Comparison of ENCODE assay signal across 1 cellular context in genomic region chr12:7017870-7018349, GRCh38.
TF ChIP-seq lines count a peak whose summit lies in the region.

No MANE protein-coding gene starts in this region.

TF ChIP-seq in HEK293, 187 proteins besides CTCF, POLR2A, EP300 and RAD21 (continued from another document and continues in another):
- TF ChIP-seq ZNF76 (tag by site-specific recombination; IDR thresholded peaks at IDR 0.05; ENCODE audit: borderline replicate concordance, low read depth), result peak; percentile 58; the same call in 1 of the 2 replicates
- 0 out of 2 replicates have a peak, but pooled peaks have one; percentile 28 for TF ChIP-seq ZNF391 (tag by site-specific recombination; IDR thresholded peaks at IDR 0.05; ENCODE audit: borderline replicate concordance, low read depth)
- no peak for TF ChIP-seq ZNF302 (tag by site-specific recombination; IDR thresholded peaks at IDR 0.05; ENCODE audit: low read depth)
- no peak for TF ChIP-seq ZNF664 (tag by site-specific recombination; IDR thresholded peaks at IDR 0.05)
- TF ChIP-seq SCRT1 (tag by site-specific recombination; IDR thresholded peaks at IDR 0.05; ENCODE audit: borderline replicate concordance), result no peak
- TF ChIP-seq ZBTB20 (tag by site-specific recombination; IDR thresholded peaks at IDR 0.05), result peak; percentile 88
- no peak for TF ChIP-seq ZNF707 (tag by site-specific recombination; IDR thresholded peaks at IDR 0.05)
- no peak for TF ChIP-seq ZBTB44 (tag by site-specific recombination; IDR thresholded peaks at IDR 0.05)
- no peak for TF ChIP-seq ZNF138 (tag by site-specific recombination; IDR thresholded peaks at IDR 0.05; ENCODE audit: borderline replicate concordance)
- no peak for TF ChIP-seq SETDB1 (IDR thresholded peaks at IDR 0.05; ENCODE audit: insufficient read length, low read length)
- no peak for TF ChIP-seq ZNF510 (tag by site-specific recombination; IDR thresholded peaks at IDR 0.05; ENCODE audit: insufficient replicate concordance)
- TF ChIP-seq ZNF366 (tag by site-specific recombination; conservative IDR thresholded peaks at IDR 0.05), result peak; percentile 82
- no peak for TF ChIP-seq ZNF571 (tag by site-specific recombination; IDR thresholded peaks at IDR 0.05)
- TF ChIP-seq ZNF645 (tag by site-specific recombination; IDR thresholded peaks at IDR 0.05), result no peak
- peak; percentile 70; the same call in 1 of the 2 replicates for TF ChIP-seq ZBTB48 (tag by site-specific recombination; IDR thresholded peaks at IDR 0.05)
- no peak for TF ChIP-seq PRDM2 (tag by site-specific recombination; IDR thresholded peaks at IDR 0.05; ENCODE audit: borderline replicate concordance)
- TF ChIP-seq ZNF639 (tag by site-specific recombination; IDR thresholded peaks at IDR 0.05), result peak; percentile 63; the same call in 1 of the 2 replicates
- TF ChIP-seq ZNF837 (tag by site-specific recombination; IDR thresholded peaks at IDR 0.05), result no peak
- no peak for TF ChIP-seq ZNF174 (tag by site-specific recombination; IDR thresholded peaks at IDR 0.05)
- peak; percentile 16; the same call in 1 of the 2 replicates for TF ChIP-seq ZNF843 (tag by site-specific recombination; IDR thresholded peaks at IDR 0.05)
- no peak; the same call in 1 of the 2 replicates for TF ChIP-seq ZNF324 (tag by site-specific recombination; IDR thresholded peaks at IDR 0.05)
- TF ChIP-seq ZNF600 (tag by site-specific recombination; IDR thresholded peaks at IDR 0.05), result peak; percentile 88
- no peak for TF ChIP-seq ZNF776 (tag by site-specific recombination; IDR thresholded peaks at IDR 0.05; ENCODE audit: borderline replicate concordance)
- TF ChIP-seq ZNF114 (tag by site-specific recombination; IDR thresholded peaks at IDR 0.05), result no peak
- 0 out of 2 replicates have a peak, but pooled peaks have one; percentile 19 for TF ChIP-seq ZNF623 (tag by site-specific recombination; IDR thresholded peaks at IDR 0.05)
- no peak for TF ChIP-seq ZNF518A (tag by site-specific recombination; conservative IDR thresholded peaks at IDR 0.05; ENCODE audit: low read depth)
- peak; percentile 37; the same call in 1 of the 2 replicates for TF ChIP-seq ZNF394 (tag by site-specific recombination; IDR thresholded peaks at IDR 0.05; ENCODE audit: borderline replicate concordance)
- no peak for TF ChIP-seq ZBTB11 (tag by site-specific recombination; conservative IDR thresholded peaks at IDR 0.05; ENCODE audit: low read depth)
- no peak for TF ChIP-seq MYNN (tag by site-specific recombination; IDR thresholded peaks at IDR 0.05; ENCODE audit: borderline replicate concordance)
- no peak for TF ChIP-seq ZNF280D (tag by site-specific recombination; IDR thresholded peaks at IDR 0.05)
- no peak for TF ChIP-seq ZNF704 (tag by site-specific recombination; IDR thresholded peaks at IDR 0.05)
- no peak for TF ChIP-seq ZNF121 (tag by site-specific recombination; IDR thresholded peaks at IDR 0.05)
- TF ChIP-seq IKZF3 (tag by site-specific recombination; IDR thresholded peaks at IDR 0.05), result no peak
